In the genomic region with DNA sequence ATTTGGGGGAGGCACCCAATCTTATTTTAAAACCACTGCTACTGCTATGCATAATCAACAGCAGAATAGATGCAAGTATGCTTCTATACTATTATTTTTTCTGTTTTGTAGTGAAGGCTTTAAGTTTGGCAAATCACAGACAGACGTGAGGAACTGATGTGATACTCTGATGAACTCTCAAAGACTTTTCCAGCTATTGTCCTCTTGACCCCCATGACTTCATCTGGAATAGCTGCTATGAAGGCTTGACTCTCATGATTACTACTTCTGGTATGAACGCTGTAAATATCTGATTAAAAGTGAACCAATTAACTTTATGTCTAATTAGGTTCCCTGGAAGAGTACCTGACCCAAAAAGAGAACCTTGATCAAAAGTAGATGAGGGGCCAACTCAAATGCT, we compare ENCODE assay signal across 34 cellular contexts.
"Had no signal": no experiment of that assay in that cellular context is flagged by ENCODE, and none has a peak within 500 bp of the region (broad histone marks: within the 10 kb centered on the region; RNA-seq: fewer than 3 reads in every experiment).

No MANE protein-coding gene starts in this region.

- DNase-seq: activated B cell treated with CpG ODN at 0.5 μM for 24 hours; activated CD4-positive, alpha-beta memory T cell treated with anti-CD3 and anti-CD28 coated beads for 36 hours; activated CD4-positive, alpha-beta T cell treated with anti-CD3 and anti-CD28 coated beads for 4 hours; activated CD4-positive, alpha-beta T cell treated with anti-CD3 and anti-CD28 coated beads, Interleukin-2, amount 50 U/mL, for 1 hour; activated CD4-positive, CD25-positive, alpha-beta regulatory T cell treated with anti-CD3 and anti-CD28 coated beads, Interleukin-2, amount 50 U/mL, for 72 hours; activated effector memory CD4-positive, alpha-beta T cell treated with anti-CD3 and anti-CD28 coated beads, Interleukin-2, amount 50 U/mL, for 16 hours; activated naive CD4-positive, alpha-beta T cell; activated naive CD4-positive, alpha-beta T cell treated with anti-CD3 and anti-CD28 coated beads, Interleukin-2, amount 50 U/mL, for 16 hours; activated naive CD8-positive, alpha-beta T cell treated with anti-CD3 and anti-CD28 coated beads, Interleukin-2, amount 10 ng/mL, durations not matched to agents 7 days and 5 days; activated T-cell treated with anti-CD3 and anti-CD28 coated beads, Interleukin-2, amount 50 U/mL, for 1 hour; activated T-cell treated with anti-CD3 and anti-CD28 coated beads, Interleukin-2, amount 50 U/mL, for 72 hours; amygdala; central memory CD4-positive, alpha-beta T cell; Karpas-422; KBM-7; NCI-H1105; NCI-H1417 treated with DMSO at 0.1 percent for 48 hours; NCI-H1694; NCI-H1930; NCI-H2081 treated with DMSO at 0.1 percent for 48 hours; NCI-H226; NCI-H446 treated with DMSO at 0.1 percent for 48 hours; NCI-H524; NK-92 treated with Interleukin-12 subunit alpha and Interleukin-12 subunit beta, amount 100 ng/mL, for 24 hours; PC-3; Peyer's patch; RPMI8226; SIG-M5; T-cell; T-helper 17 cell had no signal

- H3K27me3 ChIP-seq: Peyer's patch had no signal

- H3K9me3 Mint-ChIP-seq: activated B cell treated with CpG ODN at 0.5 μM for 24 hours; activated CD4-positive, alpha-beta memory T cell treated with anti-CD3 and anti-CD28 coated beads for 36 hours; activated naive CD8-positive, alpha-beta T cell treated with anti-CD3 and anti-CD28 coated beads, Interleukin-2, amount 10 ng/mL, durations not matched to agents 7 days and 5 days; activated T-cell treated with anti-CD3 and anti-CD28 coated beads, Interleukin-2, amount 50 U/mL, for 72 hours; activated T-helper 17 cell treated with anti-CD3 and anti-CD28 coated beads, Interleukin-2, amount 50 U/mL, for 72 hours; brain; T-cell had no signal

- H3K27ac Mint-ChIP-seq: activated B cell treated with CpG ODN at 0.5 μM for 24 hours; activated CD4-positive, alpha-beta memory T cell treated with anti-CD3 and anti-CD28 coated beads for 36 hours; activated naive CD8-positive, alpha-beta T cell treated with anti-CD3 and anti-CD28 coated beads, Interleukin-2, amount 10 ng/mL, durations not matched to agents 7 days and 5 days; activated T-cell treated with anti-CD3 and anti-CD28 coated beads, Interleukin-2, amount 50 U/mL, for 72 hours; activated T-helper 17 cell treated with anti-CD3 and anti-CD28 coated beads, Interleukin-2, amount 50 U/mL, for 72 hours; brain; T-cell; T-helper 17 cell had no signal

- H3K27me3 Mint-ChIP-seq: activated B cell treated with CpG ODN at 0.5 μM for 24 hours; activated CD4-positive, alpha-beta memory T cell treated with anti-CD3 and anti-CD28 coated beads for 36 hours; activated naive CD8-positive, alpha-beta T cell treated with anti-CD3 and anti-CD28 coated beads, Interleukin-2, amount 10 ng/mL, durations not matched to agents 7 days and 5 days; activated T-helper 17 cell treated with anti-CD3 and anti-CD28 coated beads, Interleukin-2, amount 50 U/mL, for 72 hours; brain; T-cell; T-helper 17 cell had no signal

- H3K4me1 Mint-ChIP-seq: activated naive CD8-positive, alpha-beta T cell treated with anti-CD3 and anti-CD28 coated beads, Interleukin-2, amount 10 ng/mL, durations not matched to agents 7 days and 5 days; activated T-helper 17 cell treated with anti-CD3 and anti-CD28 coated beads, Interleukin-2, amount 50 U/mL, for 72 hours; brain had no signal

- H3K4me3 Mint-ChIP-seq: activated B cell treated with CpG ODN at 0.5 μM for 24 hours; activated CD4-positive, alpha-beta memory T cell treated with anti-CD3 and anti-CD28 coated beads for 36 hours; activated naive CD8-positive, alpha-beta T cell treated with anti-CD3 and anti-CD28 coated beads, Interleukin-2, amount 10 ng/mL, durations not matched to agents 7 days and 5 days; activated T-cell treated with anti-CD3 and anti-CD28 coated beads, Interleukin-2, amount 50 U/mL, for 72 hours; activated T-helper 17 cell treated with anti-CD3 and anti-CD28 coated beads, Interleukin-2, amount 50 U/mL, for 72 hours; brain; T-cell; T-helper 17 cell had no signal

- H3K9me3 ChIP-seq: Peyer's patch had no signal

- ATAC-seq: activated T-cell treated with anti-CD3 and anti-CD28 coated beads, Interleukin-2, amount 50 U/mL, for 72 hours; activated T-helper 17 cell treated with anti-CD3 and anti-CD28 coated beads, Interleukin-2, amount 50 U/mL, for 72 hours; PC-3; Right ventricle myocardium inferior; SK-N-SH treated with all-trans-retinoic acid at 6 μM for 48 hours; T-cell; T-helper 17 cell had no signal

- H3K4me1 ChIP-seq: Peyer's patch had no signal

- H3K4me3 ChIP-seq: Peyer's patch had no signal

- H3K27ac ChIP-seq: Peyer's patch had no signal
